ENCODE assay signal across 12 cellular contexts in genomic region chr18:54734059-54734458, GRCh38.
DNase-seq lines count a peak whose midpoint lies in the region; ATAC-seq, FAIRE-seq and TF ChIP-seq lines count a peak whose summit lies in the region.
"Had no signal": no experiment of that assay in that cellular context is flagged by ENCODE, and none has a peak within 500 bp of the region (broad histone marks: within the 10 kb centered on the region; RNA-seq: fewer than 3 reads in every experiment).

No MANE protein-coding gene starts in this region.

- H3K9me3 ChIP-seq in fibroblast of lung (ENCODE audit: control insufficient read depth, insufficient read depth, low read depth, low read length), result no peaks in the 10 kb centered on the region
- H3K9me3 ChIP-seq in smooth muscle cell (replicated peaks; ENCODE audit: low read depth), result no peaks in the 10 kb centered on the region
- no peaks in the 10 kb centered on the region for H3K9me3 ChIP-seq in WERI-Rb-1 (ENCODE audit: severe bottlenecking)

- peak; percentile 86 for FAIRE-seq in RCC 7860 (lab: Jason Lieb, UNC)

- H3K27me3 ChIP-seq in fibroblast of lung (ENCODE audit: control insufficient read depth, insufficient read depth, low read length), result no peaks in the 10 kb centered on the region
- H3K27me3 ChIP-seq in smooth muscle cell (ENCODE audit: low read depth), result no peaks in the 10 kb centered on the region
- H3K27me3 ChIP-seq in WERI-Rb-1 (ENCODE audit: insufficient read depth, low read depth, severe bottlenecking), result peaks cover 85% of the 10 kb centered on the region

- H3K27ac ChIP-seq in fibroblast of lung (ENCODE audit: insufficient read depth, low read length), result no peak overlapping the region
- peak overlapping the region; percentile 77 for H3K27ac ChIP-seq in smooth muscle cell (ENCODE audit: low read depth)
- no peak overlapping the region for H3K27ac ChIP-seq in WERI-Rb-1

- TF ChIP-seq CTCF in fibroblast of lung (conservative IDR thresholded peaks at IDR 0.05 in 1 of 2, IDR thresholded peaks at IDR 0.05 in 1 of 2; ENCODE audit: low read depth in 1 of 2, low read length in 2 of 2) (no peak), smooth muscle cell (IDR thresholded peaks at IDR 0.05; ENCODE audit: borderline replicate concordance, insufficient read depth, poor library complexity, severe bottlenecking) (no peak), WERI-Rb-1 (IDR thresholded peaks at IDR 0.05; ENCODE audit: low read depth, low read length) (no peak)

- no peaks in the 10 kb centered on the region for H3K4me1 ChIP-seq in fibroblast of lung (ENCODE audit: control insufficient read depth, extremely low read depth, insufficient read depth, low read length)
- no peaks in the 10 kb centered on the region for H3K4me1 ChIP-seq in smooth muscle cell (ENCODE audit: low read depth)

- H3K79me2 ChIP-seq in fibroblast of lung (ENCODE audit: control insufficient read depth, insufficient read depth, low read length) (no peaks in the 10 kb centered on the region), smooth muscle cell (ENCODE audit: low read depth) (no peaks in the 10 kb centered on the region)

- no peak overlapping the region for H2AFZ ChIP-seq in fibroblast of lung (ENCODE audit: low read length)
- H2AFZ ChIP-seq in smooth muscle cell (ENCODE audit: low read depth), result no peak overlapping the region

- no peak for ATAC-seq in GM18909 (IDR thresholded peaks at IDR 0.05; ENCODE audit: poor library complexity, unreplicated experiment)
- ATAC-seq: activated CD4-positive, CD25-positive, alpha-beta regulatory T cell treated with anti-CD3 and anti-CD28 coated beads, Interleukin-2, amount 50 U/mL, for 24 hours; effector memory CD8-positive, alpha-beta T cell had no signal

- H3K4me2 ChIP-seq in fibroblast of lung (ENCODE audit: extremely low read depth, insufficient read depth, low read length), result peak overlapping the region; percentile 4
- peak overlapping the region; percentile 65 for H3K4me2 ChIP-seq in smooth muscle cell

- H4K20me1 ChIP-seq in fibroblast of lung (ENCODE audit: control insufficient read depth, extremely low read depth, insufficient read depth, low read length) (no peaks in the 10 kb centered on the region), smooth muscle cell (ENCODE audit: low read depth) (no peaks in the 10 kb centered on the region)

- 5% methylated on average over 3 of the region's 3 CpGs for WGBS in smooth muscle cell (ENCODE audit: low lambda C conversion rate)

- no peak overlapping the region for H3K9ac ChIP-seq in fibroblast of lung (ENCODE audit: insufficient read depth, low read length)
- peak overlapping the region; percentile 22 for H3K9ac ChIP-seq in smooth muscle cell (ENCODE audit: low read depth)

- H3F3A ChIP-seq in smooth muscle cell (ENCODE audit: low read depth), result no peaks in the 10 kb centered on the region

- H3K4me3 ChIP-seq in fibroblast of lung (replicated peaks in 1 of 4; ENCODE audit: control extremely low read depth in 1 of 4, insufficient read depth in 1 of 4, low read depth in 3 of 4, low read length in 4 of 4) (no peak overlapping the region), smooth muscle cell (no peak overlapping the region), WERI-Rb-1 (ENCODE audit: low read depth, low read length) (no peak overlapping the region)

- H3K36me3 ChIP-seq in fibroblast of lung (ENCODE audit: control insufficient read depth, insufficient read depth, low read length) (no peaks in the 10 kb centered on the region), smooth muscle cell (ENCODE audit: low read depth) (no peaks in the 10 kb centered on the region), WERI-Rb-1 (no peaks in the 10 kb centered on the region)

- DNase-seq in H4 (ENCODE audit: low spot score), result peak; percentile 63
- peak; percentile 77 for DNase-seq in RCC 7860 (ENCODE audit: low spot score)
- DNase-seq in fibroblast of lung (ENCODE audit: low read depth in 2 of 2), result peak; percentile 94 to 98
- DNase-seq in smooth muscle cell (lab: John Stamatoyannopoulos, UW; ENCODE audit: unreplicated experiment), result no peak
- no peak for DNase-seq in WERI-Rb-1
- DNase-seq in NCI-H526 (lab: John Stamatoyannopoulos, UW), result no peak
- DNase-seq: activated gamma-delta T cell treated with Interleukin-2 at 50 U/mL for 16 hours; effector memory CD8-positive, alpha-beta T cell; GF-D8; NCI-H2029 had no signal

Comparison
In these comparisons a context has a peak if more than half of its experiments do, and no peak if none do; other contexts are left out.
1. DNase-seq: peak in H4 (single experiment), RCC 7860 (single experiment) and fibroblast of lung (2 of 2); none in smooth muscle cell (single experiment), WERI-Rb-1 (single experiment) and NCI-H526 (0 of 2).